Comparison of ENCODE assay signal across 8 cellular contexts in genomic region chr11:74138572-74138971, GRCh38. TPM values are rescaled to one million over a fixed set of nuclear protein-coding genes. Genes with fewer than 3 reads are reported as not detected.
DNase-seq lines count a peak whose midpoint lies in the region; ATAC-seq and TF ChIP-seq lines count a peak whose summit lies in the region.

No MANE protein-coding gene starts in this region.

- H3K27ac ChIP-seq in left lung (peak overlapping the region in 1 of 2 donors; percentile 28), uterus (peak overlapping the region; percentile 55 to 72)

- no peak for DNase-seq in activated naive CD4-positive, alpha-beta T cell treated with anti-CD3 and anti-CD28 coated beads, Interleukin-2, amount 50 U/mL, for 72 hours (ENCODE audit: low spot score in 2 of 2)
- no peak for DNase-seq in activated naive CD4-positive, alpha-beta T cell treated with anti-CD3 and anti-CD28 coated beads, Interleukin-2, amount 10 ng/mL, durations not matched to agents 7 days and 5 days
- peak; percentile 89 to 97 for DNase-seq in cardiac fibroblast (ENCODE audit: low read depth in 2 of 2)
- DNase-seq in left lung, result no peak
- peak in 1 of 2 donors; percentile 26 for DNase-seq in uterus
- no peak for DNase-seq in activated CD4-positive, CD25-positive, alpha-beta regulatory T cell (lab: John Stamatoyannopoulos, UW)
- no peak for DNase-seq in AML-193 (lab: John Stamatoyannopoulos, UW)
- no peak for DNase-seq in GM20000 (ENCODE audit: low spot score)

- H3K9me3 Mint-ChIP-seq in activated naive CD4-positive, alpha-beta T cell treated with anti-CD3 and anti-CD28 coated beads, Interleukin-2, amount 50 U/mL, for 72 hours, result no peaks in the 10 kb centered on the region
- H3K9me3 Mint-ChIP-seq in activated naive CD4-positive, alpha-beta T cell treated with anti-CD3 and anti-CD28 coated beads, Interleukin-2, amount 10 ng/mL, durations not matched to agents 7 days and 5 days, result no peaks in the 10 kb centered on the region

- peaks cover 0 to 32% of the 10 kb centered on the region in 2 donors for H3K36me3 ChIP-seq in left lung
- no peaks in the 10 kb centered on the region for H3K36me3 ChIP-seq in uterus

- no peak for ATAC-seq in activated naive CD4-positive, alpha-beta T cell treated with anti-CD3 and anti-CD28 coated beads, Interleukin-2, amount 50 U/mL, for 72 hours
- ATAC-seq in left lung, result peak; percentile 92

- no peak for TF ChIP-seq POLR2A in uterus (IDR thresholded peaks at IDR 0.05)

- H3K9me3 ChIP-seq in left lung, result no peaks in the 10 kb centered on the region
- H3K9me3 ChIP-seq in uterus, result no peaks in the 10 kb centered on the region

- peaks cover 5 to 6% of the 10 kb centered on the region in 2 donors for H3K36me3 Mint-ChIP-seq in activated naive CD4-positive, alpha-beta T cell treated with anti-CD3 and anti-CD28 coated beads, Interleukin-2, amount 50 U/mL, for 72 hours
- H3K36me3 Mint-ChIP-seq in activated naive CD4-positive, alpha-beta T cell treated with anti-CD3 and anti-CD28 coated beads, Interleukin-2, amount 10 ng/mL, durations not matched to agents 7 days and 5 days, result peaks cover 16% of the 10 kb centered on the region

- H3K4me3 Mint-ChIP-seq in activated naive CD4-positive, alpha-beta T cell treated with anti-CD3 and anti-CD28 coated beads, Interleukin-2, amount 10 ng/mL, durations not matched to agents 7 days and 5 days, result no peak overlapping the region

- CTCF ChIA-PET in activated naive CD4-positive, alpha-beta T cell treated with anti-CD3 and anti-CD28 coated beads, Interleukin-2, amount 10 ng/mL, durations not matched to agents 7 days and 5 days (lab: Charles Lee), result interaction anchor here (0.6 kb wide), 1 partner anchor 175 kb away, joined by 3 read pairs; no protein-coding TSS in a partner anchor

- peak overlapping the region; percentile 25 to 47 for H3K27ac Mint-ChIP-seq in activated naive CD4-positive, alpha-beta T cell treated with anti-CD3 and anti-CD28 coated beads, Interleukin-2, amount 50 U/mL, for 72 hours
- no peak overlapping the region for H3K27ac Mint-ChIP-seq in activated naive CD4-positive, alpha-beta T cell treated with anti-CD3 and anti-CD28 coated beads, Interleukin-2, amount 10 ng/mL, durations not matched to agents 7 days and 5 days

- intact Hi-C loops in left lung (cut with DNase I), result no loop called here
- intact Hi-C loops in uterus (cut with DNase I; ENCODE audit: low total_unique reads), result no loop called here

- TF ChIP-seq CTCF in cardiac fibroblast (IDR thresholded peaks at IDR 0.05; ENCODE audit: low read depth, low read length) (no peak), left lung (IDR thresholded peaks at IDR 0.05) (no peak), uterus (IDR thresholded peaks at IDR 0.05) (no peak), GM20000 (IDR thresholded peaks at IDR 0.05; ENCODE audit: extremely low read depth, missing control alignments) (no peak)

- no peak overlapping the region for H3K4me3 ChIP-seq in cardiac fibroblast (replicated peaks in 1 of 2; ENCODE audit: low read depth in 2 of 2, low read length in 2 of 2)
- H3K4me3 ChIP-seq in left lung, result no peak overlapping the region
- no peak overlapping the region for H3K4me3 ChIP-seq in uterus

- H3K4me1 ChIP-seq in left lung (peaks cover 0 to 4% of the 10 kb centered on the region in 2 donors), uterus (no peaks in the 10 kb centered on the region)

- H3K27me3 Mint-ChIP-seq in activated naive CD4-positive, alpha-beta T cell treated with anti-CD3 and anti-CD28 coated beads, Interleukin-2, amount 10 ng/mL, durations not matched to agents 7 days and 5 days, result no peaks in the 10 kb centered on the region

- no peaks in the 10 kb centered on the region for H3K4me1 Mint-ChIP-seq in activated naive CD4-positive, alpha-beta T cell treated with anti-CD3 and anti-CD28 coated beads, Interleukin-2, amount 10 ng/mL, durations not matched to agents 7 days and 5 days

- no peaks in the 10 kb centered on the region for H3K27me3 ChIP-seq in left lung
- no peaks in the 10 kb centered on the region for H3K27me3 ChIP-seq in uterus

RNA-seq across cellular contexts. Expression of gene C2CD3, which starts 32.2 kb away (rescaled TPM):
- 10 to 100 TPM; 28.6 to 42.8 TPM for total RNA-seq in activated naive CD4-positive, alpha-beta T cell treated with anti-CD3 and anti-CD28 coated beads, Interleukin-2, amount 50 U/mL, for 72 hours
- total RNA-seq in left lung (10 to 100 TPM; 25.2 to 29.8 TPM), uterus (100 to 1,000 TPM in 1 of 4 donors, 10 to 100 TPM in 3; 22.5 to 347 (median 29.5) TPM)

RNA-seq across cellular contexts. Expression of gene PPME1, which starts 32.5 kb away (rescaled TPM):
- 10 to 100 TPM; 35.0 to 73.9 TPM for total RNA-seq in activated naive CD4-positive, alpha-beta T cell treated with anti-CD3 and anti-CD28 coated beads, Interleukin-2, amount 50 U/mL, for 72 hours
- total RNA-seq in left lung (10 to 100 TPM; 30.8 to 35.8 TPM), uterus (10 to 100 TPM; 12.6 to 60.0 (median 45.3) TPM)

Comparison
In these comparisons a context has a peak if more than half of its experiments do, and no peak if none do; other contexts are left out.
1. DNase-seq: peak in cardiac fibroblast (2 of 2); none in activated naive CD4-positive, alpha-beta T cell treated with anti-CD3 and anti-CD28 coated beads, Interleukin-2, amount 50 U/mL, for 72 hours (0 of 2), activated naive CD4-positive, alpha-beta T cell treated with anti-CD3 and anti-CD28 coated beads, Interleukin-2, amount 10 ng/mL, durations not matched to agents 7 days and 5 days (single experiment), left lung (0 of 2), activated CD4-positive, CD25-positive, alpha-beta regulatory T cell (0 of 4), AML-193 (0 of 2) and GM20000 (single experiment).